2 cellular contexts compared by ENCODE assay signal in the genomic region with DNA sequence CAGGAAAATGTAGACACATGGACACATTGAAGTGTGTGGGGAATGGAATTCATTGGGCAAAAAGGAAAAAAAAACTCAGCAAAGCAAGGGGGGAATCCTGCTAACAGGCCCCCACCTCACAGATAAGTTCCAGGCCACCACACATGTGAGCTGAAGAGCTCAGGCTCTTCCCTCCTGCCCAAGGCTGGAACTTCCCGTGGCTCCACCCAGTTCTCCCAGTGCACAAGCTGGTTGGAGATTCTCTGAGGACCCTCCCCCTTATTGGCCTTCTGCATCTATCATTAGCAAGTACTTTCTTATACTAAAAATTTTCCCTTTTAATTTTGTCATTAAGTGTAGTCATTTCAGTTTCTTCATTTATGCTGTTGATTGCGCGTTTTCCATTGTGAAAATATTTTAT.
TF ChIP-seq lines count a peak whose summit lies in the region.

No MANE protein-coding gene starts in this region.

TF ChIP-seq in GM23338, 12 proteins besides CTCF, POLR2A, EP300 and RAD21 (continued from another document):
- TF ChIP-seq, protein P1, sequence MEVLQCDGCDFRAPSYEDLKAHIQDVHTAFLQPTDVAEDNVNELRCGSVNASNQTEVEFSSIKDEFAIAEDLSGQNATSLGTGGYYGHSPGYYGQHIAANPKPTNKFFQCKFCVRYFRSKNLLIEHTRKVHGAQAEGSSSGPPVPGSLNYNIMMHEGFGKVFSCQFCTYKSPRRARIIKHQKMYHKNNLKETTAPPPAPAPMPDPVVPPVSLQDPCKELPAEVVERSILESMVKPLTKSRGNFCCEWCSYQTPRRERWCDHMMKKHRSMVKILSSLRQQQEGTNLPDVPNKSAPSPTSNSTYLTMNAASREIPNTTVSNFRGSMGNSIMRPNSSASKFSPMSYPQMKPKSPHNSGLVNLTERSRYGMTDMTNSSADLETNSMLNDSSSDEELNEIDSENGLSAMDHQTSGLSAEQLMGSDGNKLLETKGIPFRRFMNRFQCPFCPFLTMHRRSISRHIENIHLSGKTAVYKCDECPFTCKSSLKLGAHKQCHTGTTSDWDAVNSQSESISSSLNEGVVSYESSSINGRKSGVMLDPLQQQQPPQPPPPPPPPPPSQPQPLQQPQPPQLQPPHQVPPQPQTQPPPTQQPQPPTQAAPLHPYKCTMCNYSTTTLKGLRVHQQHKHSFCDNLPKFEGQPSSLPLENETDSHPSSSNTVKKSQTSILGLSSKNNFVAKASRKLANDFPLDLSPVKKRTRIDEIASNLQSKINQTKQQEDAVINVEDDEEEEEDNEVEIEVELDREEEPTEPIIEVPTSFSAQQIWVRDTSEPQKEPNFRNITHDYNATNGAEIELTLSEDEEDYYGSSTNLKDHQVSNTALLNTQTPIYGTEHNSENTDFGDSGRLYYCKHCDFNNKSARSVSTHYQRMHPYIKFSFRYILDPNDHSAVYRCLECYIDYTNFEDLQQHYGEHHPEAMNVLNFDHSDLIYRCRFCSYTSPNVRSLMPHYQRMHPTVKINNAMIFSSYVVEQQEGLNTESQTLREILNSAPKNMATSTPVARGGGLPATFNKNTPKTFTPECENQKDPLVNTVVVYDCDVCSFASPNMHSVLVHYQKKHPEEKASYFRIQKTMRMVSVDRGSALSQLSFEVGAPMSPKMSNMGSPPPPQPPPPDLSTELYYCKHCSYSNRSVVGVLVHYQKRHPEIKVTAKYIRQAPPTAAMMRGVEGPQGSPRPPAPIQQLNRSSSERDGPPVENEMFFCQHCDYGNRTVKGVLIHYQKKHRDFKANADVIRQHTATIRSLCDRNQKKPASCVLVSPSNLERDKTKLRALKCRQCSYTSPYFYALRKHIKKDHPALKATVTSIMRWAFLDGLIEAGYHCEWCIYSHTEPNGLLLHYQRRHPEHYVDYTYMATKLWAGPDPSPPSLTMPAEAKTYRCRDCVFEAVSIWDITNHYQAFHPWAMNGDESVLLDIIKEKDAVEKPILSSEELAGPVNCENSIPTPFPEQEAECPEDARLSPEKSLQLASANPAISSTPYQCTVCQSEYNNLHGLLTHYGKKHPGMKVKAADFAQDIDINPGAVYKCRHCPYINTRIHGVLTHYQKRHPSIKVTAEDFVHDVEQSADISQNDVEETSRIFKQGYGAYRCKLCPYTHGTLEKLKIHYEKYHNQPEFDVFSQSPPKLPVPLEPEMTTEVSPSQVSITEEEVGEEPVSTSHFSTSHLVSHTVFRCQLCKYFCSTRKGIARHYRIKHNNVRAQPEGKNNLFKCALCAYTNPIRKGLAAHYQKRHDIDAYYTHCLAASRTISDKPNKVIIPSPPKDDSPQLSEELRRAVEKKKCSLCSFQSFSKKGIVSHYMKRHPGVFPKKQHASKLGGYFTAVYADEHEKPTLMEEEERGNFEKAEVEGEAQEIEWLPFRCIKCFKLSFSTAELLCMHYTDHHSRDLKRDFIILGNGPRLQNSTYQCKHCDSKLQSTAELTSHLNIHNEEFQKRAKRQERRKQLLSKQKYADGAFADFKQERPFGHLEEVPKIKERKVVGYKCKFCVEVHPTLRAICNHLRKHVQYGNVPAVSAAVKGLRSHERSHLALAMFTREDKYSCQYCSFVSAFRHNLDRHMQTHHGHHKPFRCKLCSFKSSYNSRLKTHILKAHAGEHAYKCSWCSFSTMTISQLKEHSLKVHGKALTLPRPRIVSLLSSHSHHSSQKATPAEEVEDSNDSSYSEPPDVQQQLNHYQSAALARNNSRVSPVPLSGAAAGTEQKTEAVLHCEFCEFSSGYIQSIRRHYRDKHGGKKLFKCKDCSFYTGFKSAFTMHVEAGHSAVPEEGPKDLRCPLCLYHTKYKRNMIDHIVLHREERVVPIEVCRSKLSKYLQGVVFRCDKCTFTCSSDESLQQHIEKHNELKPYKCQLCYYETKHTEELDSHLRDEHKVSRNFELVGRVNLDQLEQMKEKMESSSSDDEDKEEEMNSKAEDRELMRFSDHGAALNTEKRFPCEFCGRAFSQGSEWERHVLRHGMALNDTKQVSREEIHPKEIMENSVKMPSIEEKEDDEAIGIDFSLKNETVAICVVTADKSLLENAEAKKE (CRISPR knock-in tag; IDR thresholded peaks at IDR 0.05): no peak
- TF ChIP-seq STAT1 (IDR thresholded peaks at IDR 0.05; ENCODE audit: unreplicated experiment): no peak
- TF ChIP-seq, protein P2, sequence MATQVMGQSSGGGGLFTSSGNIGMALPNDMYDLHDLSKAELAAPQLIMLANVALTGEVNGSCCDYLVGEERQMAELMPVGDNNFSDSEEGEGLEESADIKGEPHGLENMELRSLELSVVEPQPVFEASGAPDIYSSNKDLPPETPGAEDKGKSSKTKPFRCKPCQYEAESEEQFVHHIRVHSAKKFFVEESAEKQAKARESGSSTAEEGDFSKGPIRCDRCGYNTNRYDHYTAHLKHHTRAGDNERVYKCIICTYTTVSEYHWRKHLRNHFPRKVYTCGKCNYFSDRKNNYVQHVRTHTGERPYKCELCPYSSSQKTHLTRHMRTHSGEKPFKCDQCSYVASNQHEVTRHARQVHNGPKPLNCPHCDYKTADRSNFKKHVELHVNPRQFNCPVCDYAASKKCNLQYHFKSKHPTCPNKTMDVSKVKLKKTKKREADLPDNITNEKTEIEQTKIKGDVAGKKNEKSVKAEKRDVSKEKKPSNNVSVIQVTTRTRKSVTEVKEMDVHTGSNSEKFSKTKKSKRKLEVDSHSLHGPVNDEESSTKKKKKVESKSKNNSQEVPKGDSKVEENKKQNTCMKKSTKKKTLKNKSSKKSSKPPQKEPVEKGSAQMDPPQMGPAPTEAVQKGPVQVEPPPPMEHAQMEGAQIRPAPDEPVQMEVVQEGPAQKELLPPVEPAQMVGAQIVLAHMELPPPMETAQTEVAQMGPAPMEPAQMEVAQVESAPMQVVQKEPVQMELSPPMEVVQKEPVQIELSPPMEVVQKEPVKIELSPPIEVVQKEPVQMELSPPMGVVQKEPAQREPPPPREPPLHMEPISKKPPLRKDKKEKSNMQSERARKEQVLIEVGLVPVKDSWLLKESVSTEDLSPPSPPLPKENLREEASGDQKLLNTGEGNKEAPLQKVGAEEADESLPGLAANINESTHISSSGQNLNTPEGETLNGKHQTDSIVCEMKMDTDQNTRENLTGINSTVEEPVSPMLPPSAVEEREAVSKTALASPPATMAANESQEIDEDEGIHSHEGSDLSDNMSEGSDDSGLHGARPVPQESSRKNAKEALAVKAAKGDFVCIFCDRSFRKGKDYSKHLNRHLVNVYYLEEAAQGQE (IDR thresholded peaks at IDR 0.05; ENCODE audit: unreplicated experiment): no peak

TF ChIP-seq in WTC11, 78 proteins besides CTCF, POLR2A, EP300 and RAD21 (continued from another document):
- TF ChIP-seq, protein P3, sequence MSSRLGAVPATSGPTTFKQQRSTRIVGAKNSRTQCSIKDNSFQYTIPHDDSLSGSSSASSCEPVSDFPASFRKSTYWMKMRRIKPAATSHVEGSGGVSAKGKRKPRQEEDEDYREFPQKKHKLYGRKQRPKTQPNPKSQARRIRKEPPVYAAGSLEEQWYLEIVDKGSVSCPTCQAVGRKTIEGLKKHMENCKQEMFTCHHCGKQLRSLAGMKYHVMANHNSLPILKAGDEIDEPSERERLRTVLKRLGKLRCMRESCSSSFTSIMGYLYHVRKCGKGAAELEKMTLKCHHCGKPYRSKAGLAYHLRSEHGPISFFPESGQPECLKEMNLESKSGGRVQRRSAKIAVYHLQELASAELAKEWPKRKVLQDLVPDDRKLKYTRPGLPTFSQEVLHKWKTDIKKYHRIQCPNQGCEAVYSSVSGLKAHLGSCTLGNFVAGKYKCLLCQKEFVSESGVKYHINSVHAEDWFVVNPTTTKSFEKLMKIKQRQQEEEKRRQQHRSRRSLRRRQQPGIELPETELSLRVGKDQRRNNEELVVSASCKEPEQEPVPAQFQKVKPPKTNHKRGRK (CRISPR knock-in tag; IDR thresholded peaks at IDR 0.05; ENCODE audit: borderline replicate concordance): no peak
- TF ChIP-seq, protein P4, sequence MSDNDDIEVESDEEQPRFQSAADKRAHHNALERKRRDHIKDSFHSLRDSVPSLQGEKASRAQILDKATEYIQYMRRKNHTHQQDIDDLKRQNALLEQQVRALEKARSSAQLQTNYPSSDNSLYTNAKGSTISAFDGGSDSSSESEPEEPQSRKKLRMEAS (CRISPR knock-in tag; IDR thresholded peaks at IDR 0.05): no peak
